Comparison of ENCODE assay signal across 19 cellular contexts in genomic region chr16:31029272-31029671, GRCh38.
"Had no signal": no experiment of that assay in that cellular context is flagged by ENCODE, and none has a peak within 500 bp of the region (broad histone marks: within the 10 kb centered on the region; RNA-seq: fewer than 3 reads in every experiment).

No MANE protein-coding gene starts in this region.

- H3K9me2 ChIP-seq: SK-N-SH had no signal

- DNase-seq: Kasumi-1, KG1, MM.1S, NCI-H1092 treated with DMSO at 0.1 percent for 48 hours, NCI-H1436, NCI-H187, NCI-H2029, NCI-H2081 treated with DMSO at 0.1 percent for 48 hours, NCI-H2171, NCI-H226, NCI-H446, NCI-H510A, NCI-H524 treated with DMSO at 0.1 percent for 48 hours, NCI-H69, NCI-H774, SHP77, SK-N-SH had no signal

- H3K9me3 ChIP-seq: SK-N-SH had no signal

- H3K27ac ChIP-seq: HL-60, RWPE1 had no signal

- H3K9ac ChIP-seq: SK-N-SH had no signal

- H3K4me2 ChIP-seq: SK-N-SH had no signal
